ENCODE assay signal across 8 cellular contexts in genomic region chr11:68843703-68844312, GRCh38. TPM values are rescaled to one million over a fixed set of nuclear protein-coding genes. Genes with fewer than 3 reads are reported as not detected.
DNase-seq lines count a peak whose midpoint lies in the region; ATAC-seq and TF ChIP-seq lines count a peak whose summit lies in the region.

No MANE protein-coding gene starts in this region.

- no peaks in the 10 kb centered on the region for H3K9me3 Mint-ChIP-seq in activated CD8-positive, alpha-beta memory T cell treated with anti-CD3 and anti-CD28 coated beads, Interleukin-2, amount 10 ng/mL, durations not matched to agents 7 days and 5 days (ENCODE audit: low read depth)

- peaks cover 2% of the 10 kb centered on the region for H3K36me3 Mint-ChIP-seq in activated CD8-positive, alpha-beta memory T cell treated with anti-CD3 and anti-CD28 coated beads, Interleukin-2, amount 10 ng/mL, durations not matched to agents 7 days and 5 days

- H3K36me3 ChIP-seq in esophagus muscularis mucosa = no peaks in the 10 kb centered on the region
- no peaks in the 10 kb centered on the region for H3K36me3 ChIP-seq in neuron (ENCODE audit: insufficient read depth, low read length)
- no peaks in the 10 kb centered on the region for H3K36me3 ChIP-seq in upper lobe of left lung

- peaks cover 9% of the 10 kb centered on the region for H3K27me3 Mint-ChIP-seq in activated CD8-positive, alpha-beta memory T cell treated with anti-CD3 and anti-CD28 coated beads, Interleukin-2, amount 10 ng/mL, durations not matched to agents 7 days and 5 days

- H3K9me3 ChIP-seq in esophagus muscularis mucosa (no peaks in the 10 kb centered on the region), neuron (ENCODE audit: low read length) (no peaks in the 10 kb centered on the region), upper lobe of left lung (no peaks in the 10 kb centered on the region)

- CTCF ChIA-PET in activated CD8-positive, alpha-beta memory T cell treated with anti-CD3 and anti-CD28 coated beads, Interleukin-2, amount 10 ng/mL, durations not matched to agents 7 days and 5 days (lab: Charles Lee) = interaction anchor here (0.5 to 3.1 kb wide), 22 partner anchors 8 to 532 kb away, joined by 3 to 13 read pairs (median 4); no protein-coding TSS in a partner anchor

- intact Hi-C loops in esophagus muscularis mucosa (cut with DNase I) = no loop called here

- H3K4me3 Mint-ChIP-seq in activated CD8-positive, alpha-beta memory T cell treated with anti-CD3 and anti-CD28 coated beads, Interleukin-2, amount 10 ng/mL, durations not matched to agents 7 days and 5 days = peak overlapping the region; percentile 88

- H2AFZ ChIP-seq in neuron (ENCODE audit: low read depth, low read length) = peak overlapping the region; percentile 60

- H3K4me1 Mint-ChIP-seq in activated CD8-positive, alpha-beta memory T cell treated with anti-CD3 and anti-CD28 coated beads, Interleukin-2, amount 10 ng/mL, durations not matched to agents 7 days and 5 days = peaks cover 28% of the 10 kb centered on the region

- TF ChIP-seq CTCF in GM12875 (IDR thresholded peaks at IDR 0.05; ENCODE audit: borderline replicate concordance, insufficient read depth, low read depth, low read length) (peak; percentile 79), esophagus muscularis mucosa (IDR thresholded peaks at IDR 0.05) (peak; percentile 60 to 76 (median 64)), upper lobe of left lung (IDR thresholded peaks at IDR 0.05) (peak; percentile 53 to 95 (median 92))

- no peak for TF ChIP-seq POLR2A in esophagus muscularis mucosa (IDR thresholded peaks at IDR 0.05; ENCODE audit: low read depth)
- TF ChIP-seq POLR2A in upper lobe of left lung (IDR thresholded peaks at IDR 0.05) = peak in 1 of 4 donors; percentile 23

- H3K4me1 ChIP-seq in esophagus muscularis mucosa (peaks cover 25 to 58% (median 58%) of the 10 kb centered on the region in 4 donors), neuron (ENCODE audit: insufficient read depth, low read length) (peaks cover 24% of the 10 kb centered on the region), upper lobe of left lung (peaks cover 23 to 48% (median 34%) of the 10 kb centered on the region in 4 donors)

- H3K27me3 ChIP-seq in esophagus muscularis mucosa (no peaks in the 10 kb centered on the region), neuron (ENCODE audit: insufficient read depth, low read length) (peaks cover 62% of the 10 kb centered on the region), upper lobe of left lung (no peaks in the 10 kb centered on the region)

- H3K27ac ChIP-seq in esophagus muscularis mucosa (replicated peaks in 1 of 4) (peak overlapping the region; percentile 54 to 97 (median 96)), upper lobe of left lung (peak overlapping the region; percentile 11 to 97 (median 34))

- DNase-seq in NCI-H748 (lab: John Stamatoyannopoulos, UW; ENCODE audit: unreplicated experiment) (peak; percentile 84), esophagus muscularis mucosa (ENCODE audit: extremely low spot score) (no peak), upper lobe of left lung (peak; percentile 94 to 96), NCI-H1694 treated with DMSO at 0.1 percent for 48 hours (lab: John Stamatoyannopoulos, UW) (no peak)
- peak; percentile 82 for DNase-seq in activated CD8-positive, alpha-beta memory T cell treated with anti-CD3 and anti-CD28 coated beads, Interleukin-2, amount 10 ng/mL, durations not matched to agents 7 days and 5 days

- peak; percentile 29 for ATAC-seq in HG03066 (IDR thresholded peaks at IDR 0.05; ENCODE audit: low read depth, unreplicated experiment)
- ATAC-seq in activated CD8-positive, alpha-beta memory T cell treated with anti-CD3 and anti-CD28 coated beads, Interleukin-2, amount 10 ng/mL, durations not matched to agents 7 days and 5 days = peak; percentile 61
- peak; percentile 34 to 89 for ATAC-seq in upper lobe of left lung (ENCODE audit: low FRiP score in 2 of 2)

- TF ChIP-seq EP300 in esophagus muscularis mucosa (IDR thresholded peaks at IDR 0.05) (no peak), upper lobe of left lung (IDR thresholded peaks at IDR 0.05) (no peak)

- peak overlapping the region; percentile 92 for H3K27ac Mint-ChIP-seq in activated CD8-positive, alpha-beta memory T cell treated with anti-CD3 and anti-CD28 coated beads, Interleukin-2, amount 10 ng/mL, durations not matched to agents 7 days and 5 days

- WGBS in esophagus muscularis mucosa = 28% methylated on average over 14 of the region's 54 CpGs
- WGBS in upper lobe of left lung, 2 donors = 0 to 3% methylated on average over 9 to 50 of the region's 54 CpGs

- H3K4me3 ChIP-seq in GM12875 (ENCODE audit: low read depth, low read length) = peak overlapping the region; percentile 36
- peak overlapping the region; percentile 92 to 99 (median 98) for H3K4me3 ChIP-seq in esophagus muscularis mucosa
- peak overlapping the region; percentile 20 for H3K4me3 ChIP-seq in neuron (ENCODE audit: low read length)
- H3K4me3 ChIP-seq in upper lobe of left lung = peak overlapping the region in 3 of 4 donors; percentile 84 to 94 (median 85)

RNA-seq across cellular contexts. Expression of gene CPT1A, which starts 2.1 kb away (rescaled TPM):
- total RNA-seq in activated CD8-positive, alpha-beta memory T cell treated with anti-CD3 and anti-CD28 coated beads, Interleukin-2, amount 10 ng/mL, durations not matched to agents 7 days and 5 days = 10 to 100 TPM; 36.4 to 46.1 TPM
- total RNA-seq in esophagus muscularis mucosa (100 to 1,000 TPM in 2 of 4 donors, 10 to 100 TPM in 2; 36.1 to 122 (median 77.5) TPM), upper lobe of left lung (10 to 100 TPM; 38.2 to 91.8 (median 63.3) TPM)

RNA-seq across cellular contexts. Expression of gene MRPL21, which starts 59.8 kb away (rescaled TPM):
- total RNA-seq in activated CD8-positive, alpha-beta memory T cell treated with anti-CD3 and anti-CD28 coated beads, Interleukin-2, amount 10 ng/mL, durations not matched to agents 7 days and 5 days = 10 to 100 TPM; 56.6 to 70.2 TPM
- total RNA-seq in esophagus muscularis mucosa = 10 to 100 TPM; 47.2 to 66.2 (median 51.2) TPM
- total RNA-seq in upper lobe of left lung = 10 to 100 TPM; 17.8 to 50.8 (median 32.3) TPM

RNA-seq across cellular contexts. Expression of gene IGHMBP2, which starts 59.9 kb away (rescaled TPM):
- 10 to 100 TPM; 27.3 to 27.7 TPM for total RNA-seq in activated CD8-positive, alpha-beta memory T cell treated with anti-CD3 and anti-CD28 coated beads, Interleukin-2, amount 10 ng/mL, durations not matched to agents 7 days and 5 days
- 10 to 100 TPM; 11.6 to 30.8 (median 28.0) TPM for total RNA-seq in esophagus muscularis mucosa
- 10 to 100 TPM; 11.7 to 84.9 (median 18.9) TPM for total RNA-seq in upper lobe of left lung

Comparison
In these comparisons a context has a peak if more than half of its experiments do, and no peak if none do; other contexts are left out.
1. H3K4me3 ChIP-seq: peak in every context shown above with its lines; median percentile 98 in esophagus muscularis mucosa; 85 in upper lobe of left lung; 36 in GM12875; 20 in neuron.
2. DNase-seq: peak in NCI-H748 (single experiment), activated CD8-positive, alpha-beta memory T cell treated with anti-CD3 and anti-CD28 coated beads, Interleukin-2, amount 10 ng/mL, durations not matched to agents 7 days and 5 days (single experiment) and upper lobe of left lung (2 of 2); none in esophagus muscularis mucosa (single experiment) and NCI-H1694 treated with DMSO at 0.1 percent for 48 hours (single experiment).
3. Peak in every context shown above with its lines, with median percentiles within 50 percentile points of each other: CTCF ChIP-seq and ATAC-seq.